In the genomic region with DNA sequence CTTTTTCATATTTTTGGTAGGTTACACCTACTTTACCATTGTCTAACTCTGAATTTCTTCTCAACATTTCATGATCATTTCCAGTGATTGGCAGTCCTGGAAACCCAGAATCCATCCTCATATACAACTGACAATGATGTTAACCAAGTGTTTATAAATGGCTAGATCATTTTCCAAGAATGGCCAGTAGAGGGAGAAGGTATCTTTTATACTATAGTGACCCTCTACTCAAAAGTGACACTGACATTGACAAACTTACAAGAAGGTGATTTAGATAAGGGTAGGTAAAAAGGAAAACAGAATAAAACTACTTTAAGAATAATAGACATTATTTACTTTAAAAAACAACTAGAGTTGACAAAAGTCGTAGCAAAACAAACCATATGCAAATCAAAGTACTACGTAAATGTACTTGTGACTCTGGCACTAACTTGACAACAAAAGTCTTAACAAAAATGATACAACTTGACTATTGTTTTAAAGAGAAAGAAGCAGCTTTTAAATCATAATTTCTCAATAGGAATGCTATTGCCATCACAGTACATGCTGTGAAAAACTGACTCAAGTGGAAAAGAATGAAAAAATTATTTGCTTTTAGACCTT, we compare ENCODE assay signal across 9 cellular contexts.
DNase-seq lines count a peak whose midpoint lies in the region; FAIRE-seq and TF ChIP-seq lines count a peak whose summit lies in the region.
"Had no signal": no experiment of that assay in that cellular context is flagged by ENCODE, and none has a peak within 500 bp of the region (broad histone marks: within the 10 kb centered on the region; RNA-seq: fewer than 3 reads in every experiment).

No MANE protein-coding gene starts in this region.

- no peak overlapping the region for H3K27ac ChIP-seq in OCI-LY7 (ENCODE audit: low read depth, low read length, poor library complexity, severe bottlenecking)

- no peaks in the 10 kb centered on the region for H3K27me3 Mint-ChIP-seq in activated CD4-positive, alpha-beta T cell treated with anti-CD3 and anti-CD28 coated beads, Interleukin-2, amount 10 ng/mL, durations not matched to agents 24 days and 14 days
- H3K27me3 Mint-ChIP-seq: activated naive CD8-positive, alpha-beta T cell treated with anti-CD3 and anti-CD28 coated beads, Interleukin-2, amount 10 ng/mL, durations not matched to agents 7 days and 5 days had no signal

- TF ChIP-seq CTCF in OCI-LY7 (conservative IDR thresholded peaks at IDR 0.05; ENCODE audit: low read length) (peak; percentile 80), fibroblast of pulmonary artery (IDR thresholded peaks at IDR 0.05; ENCODE audit: low read length, missing control alignments) (peak; percentile 64)

- H4K20me1 ChIP-seq in OCI-LY7 (ENCODE audit: insufficient read depth, low read length): no peaks in the 10 kb centered on the region

- H3K36me3 ChIP-seq in OCI-LY7 (ENCODE audit: insufficient read depth, low read length): no peaks in the 10 kb centered on the region

- peak; percentile 21 for DNase-seq in A172 (ENCODE audit: low spot score)
- DNase-seq in GM19239 (ENCODE audit: insufficient read length, low spot score): no peak
- DNase-seq in OCI-LY7 (ENCODE audit: low spot score): peak; percentile 29
- DNase-seq in fibroblast of pulmonary artery (ENCODE audit: low read depth): peak; percentile 22
- peak; percentile 7 for DNase-seq in urothelium cell line (ENCODE audit: low spot score)
- DNase-seq in activated CD4-positive, alpha-beta T cell treated with anti-CD3 and anti-CD28 coated beads, Interleukin-2, amount 10 ng/mL, durations not matched to agents 24 days and 14 days: no peak
- DNase-seq in NCI-H146 (lab: John Stamatoyannopoulos, UW): no peak
- no peak for DNase-seq in activated T-cell treated with anti-CD3 and anti-CD28 coated beads, Interleukin-2, amount 50 U/mL, for 1 hour
- DNase-seq: activated naive CD8-positive, alpha-beta T cell treated with anti-CD3 and anti-CD28 coated beads, Interleukin-2, amount 10 ng/mL, durations not matched to agents 7 days and 5 days had no signal

- no peaks in the 10 kb centered on the region for H3K4me1 Mint-ChIP-seq in activated CD4-positive, alpha-beta T cell treated with anti-CD3 and anti-CD28 coated beads, Interleukin-2, amount 10 ng/mL, durations not matched to agents 24 days and 14 days
- H3K4me1 Mint-ChIP-seq: activated naive CD8-positive, alpha-beta T cell treated with anti-CD3 and anti-CD28 coated beads, Interleukin-2, amount 10 ng/mL, durations not matched to agents 7 days and 5 days had no signal

- no peak overlapping the region for H3K4me3 Mint-ChIP-seq in activated CD4-positive, alpha-beta T cell treated with anti-CD3 and anti-CD28 coated beads, Interleukin-2, amount 10 ng/mL, durations not matched to agents 24 days and 14 days
- H3K4me3 Mint-ChIP-seq: activated naive CD8-positive, alpha-beta T cell treated with anti-CD3 and anti-CD28 coated beads, Interleukin-2, amount 10 ng/mL, durations not matched to agents 7 days and 5 days had no signal

- peak; percentile 64 for FAIRE-seq in GM19239 (lab: Jason Lieb, UNC)
- no peak for FAIRE-seq in urothelium cell line (lab: Jason Lieb, UNC)

- CTCF ChIA-PET in OCI-LY7 (lab: Charles Lee; ENCODE audit: unreplicated experiment): no interaction called here

- no peaks in the 10 kb centered on the region for H3K36me3 Mint-ChIP-seq in activated CD4-positive, alpha-beta T cell treated with anti-CD3 and anti-CD28 coated beads, Interleukin-2, amount 10 ng/mL, durations not matched to agents 24 days and 14 days (ENCODE audit: low read depth)
- H3K36me3 Mint-ChIP-seq: activated naive CD8-positive, alpha-beta T cell treated with anti-CD3 and anti-CD28 coated beads, Interleukin-2, amount 10 ng/mL, durations not matched to agents 7 days and 5 days had no signal

- no peak overlapping the region for H3K4me3 ChIP-seq in OCI-LY7 (ENCODE audit: low read depth, low read length, poor library complexity, severe bottlenecking)
- no peak overlapping the region for H3K4me3 ChIP-seq in fibroblast of pulmonary artery (replicated peaks; ENCODE audit: low read depth, low read length)

- H3K9me3 ChIP-seq in OCI-LY7 (ENCODE audit: low read length): no peaks in the 10 kb centered on the region

- no peak overlapping the region for H3K4me2 ChIP-seq in OCI-LY7 (ENCODE audit: low read length)

- no TSS peak for BruUV-seq in OCI-LY7 (replicated peaks; lab: Mats Ljungman, UMichigan)

- no peak overlapping the region for H3K27ac Mint-ChIP-seq in activated CD4-positive, alpha-beta T cell treated with anti-CD3 and anti-CD28 coated beads, Interleukin-2, amount 10 ng/mL, durations not matched to agents 24 days and 14 days
- H3K27ac Mint-ChIP-seq: activated naive CD8-positive, alpha-beta T cell treated with anti-CD3 and anti-CD28 coated beads, Interleukin-2, amount 10 ng/mL, durations not matched to agents 7 days and 5 days had no signal

- no peaks in the 10 kb centered on the region for H3K9me3 Mint-ChIP-seq in activated CD4-positive, alpha-beta T cell treated with anti-CD3 and anti-CD28 coated beads, Interleukin-2, amount 10 ng/mL, durations not matched to agents 24 days and 14 days
- H3K9me3 Mint-ChIP-seq: activated naive CD8-positive, alpha-beta T cell treated with anti-CD3 and anti-CD28 coated beads, Interleukin-2, amount 10 ng/mL, durations not matched to agents 7 days and 5 days had no signal

- H3K4me1 ChIP-seq in OCI-LY7 (ENCODE audit: insufficient read depth, low read length, poor library complexity, severe bottlenecking): no peaks in the 10 kb centered on the region

- no peak overlapping the region for H2AFZ ChIP-seq in OCI-LY7 (ENCODE audit: low read length)

- H3K9me2 ChIP-seq in OCI-LY7 (ENCODE audit: insufficient read depth, low read length): no peaks in the 10 kb centered on the region

- H3K79me2 ChIP-seq in OCI-LY7 (ENCODE audit: insufficient read depth, low read depth, low read length): no peaks in the 10 kb centered on the region

- POLR2A ChIA-PET in OCI-LY7 (lab: Charles Lee): no interaction called here

- intact Hi-C loops in OCI-LY7 (cut with micrococcal nuclease; ENCODE audit: unreplicated experiment): no loop called here
- intact Hi-C loops in activated CD4-positive, alpha-beta T cell treated with anti-CD3 and anti-CD28 coated beads, Interleukin-2, amount 10 ng/mL, durations not matched to agents 24 days and 14 days (cut with micrococcal nuclease): no loop called here

Comparison
In these comparisons a context has a peak if more than half of its experiments do, and no peak if none do; other contexts are left out.
1. DNase-seq: peak in A172 (single experiment), OCI-LY7 (single experiment), fibroblast of pulmonary artery (single experiment) and urothelium cell line (single experiment); none in GM19239 (single experiment), activated CD4-positive, alpha-beta T cell treated with anti-CD3 and anti-CD28 coated beads, Interleukin-2, amount 10 ng/mL, durations not matched to agents 24 days and 14 days (single experiment), NCI-H146 (single experiment) and activated T-cell treated with anti-CD3 and anti-CD28 coated beads, Interleukin-2, amount 50 U/mL, for 1 hour (single experiment).